22 cellular contexts compared by ENCODE assay signal in genomic region chr6:84515082-84515481, GRCh38.
"Had no signal": no experiment of that assay in that cellular context is flagged by ENCODE, and none has a peak within 500 bp of the region (broad histone marks: within the 10 kb centered on the region; RNA-seq: fewer than 3 reads in every experiment).

No MANE protein-coding gene starts in this region.

- DNase-seq: activated CD4-positive, alpha-beta T cell treated with anti-CD3 and anti-CD28 coated beads, Interleukin-2, amount 50 U/mL, for 48 hours; activated CD4-positive, CD25-positive, alpha-beta regulatory T cell treated with anti-CD3 and anti-CD28 coated beads, Interleukin-2, amount 50 U/mL, for 72 hours; activated gamma-delta T cell treated with Interleukin-2 at 50 U/mL for 16 hours; adrenal gland; body of pancreas; caudate nucleus; colonic mucosa; head of caudate nucleus; kidney glomerular epithelial cell; left ventricle myocardium inferior; mammary epithelial cell; small intestine; stimulated activated CD4-positive, alpha-beta T cell treated with anti-CD3 and anti-CD28 coated beads, Interleukin-4, amount 100 ng/mL, for 4 hours; stimulated activated naive B cell treated with anti-CD40 and anti-IgM and Interleukin-4, amounts not matched to agents 10 μg/mL and 1 μg/mL and 100 μg/mL, for 72 hours; SW 1271; T-helper 2 cell; thyroid gland had no signal

- ATAC-seq: activated naive CD4-positive, alpha-beta T cell treated with anti-CD3 and anti-CD28 coated beads, Interleukin-2, amount 50 U/mL, for 72 hours; body of pancreas; stimulated activated naive B cell treated with anti-CD40 and anti-IgM and Interleukin-4, amounts not matched to agents 10 μg/mL and 1 μg/mL and 100 μg/mL, for 72 hours had no signal

- H3K4me1 ChIP-seq: adrenal gland, body of pancreas, colonic mucosa, left ventricle myocardium inferior, neural progenitor cell, prostate gland, right atrium auricular region, thyroid gland had no signal

- H3K9me3 Mint-ChIP-seq: activated naive CD4-positive, alpha-beta T cell treated with anti-CD3 and anti-CD28 coated beads, Interleukin-2, amount 50 U/mL, for 72 hours; neural progenitor cell; stimulated activated naive B cell treated with anti-CD40 and anti-IgM and Interleukin-4, amounts not matched to agents 10 μg/mL and 1 μg/mL and 100 μg/mL, for 72 hours had no signal

- H3K9me3 ChIP-seq: adrenal gland, body of pancreas, colonic mucosa, prostate gland, right atrium auricular region, thyroid gland had no signal

- H3K27ac ChIP-seq: adrenal gland, body of pancreas, colonic mucosa, left ventricle myocardium inferior, neural progenitor cell, prostate gland, right atrium auricular region, thyroid gland, VCaP had no signal

- H3K4me3 Mint-ChIP-seq: neural progenitor cell; stimulated activated naive B cell treated with anti-CD40 and anti-IgM and Interleukin-4, amounts not matched to agents 10 μg/mL and 1 μg/mL and 100 μg/mL, for 72 hours had no signal

- H3K36me3 ChIP-seq: adrenal gland, colonic mucosa, left ventricle myocardium inferior, neural progenitor cell, prostate gland, right atrium auricular region, thyroid gland had no signal

- H3K4me3 ChIP-seq: adrenal gland, body of pancreas, colonic mucosa, left ventricle myocardium inferior, neural progenitor cell, prostate gland, right atrium auricular region, thyroid gland had no signal

- H3K27me3 Mint-ChIP-seq: stimulated activated naive B cell treated with anti-CD40 and anti-IgM and Interleukin-4, amounts not matched to agents 10 μg/mL and 1 μg/mL and 100 μg/mL, for 72 hours had no signal

- H3K27ac Mint-ChIP-seq: activated naive CD4-positive, alpha-beta T cell treated with anti-CD3 and anti-CD28 coated beads, Interleukin-2, amount 50 U/mL, for 72 hours; neural progenitor cell; stimulated activated naive B cell treated with anti-CD40 and anti-IgM and Interleukin-4, amounts not matched to agents 10 μg/mL and 1 μg/mL and 100 μg/mL, for 72 hours had no signal

- H3K4me1 Mint-ChIP-seq: neural progenitor cell; stimulated activated naive B cell treated with anti-CD40 and anti-IgM and Interleukin-4, amounts not matched to agents 10 μg/mL and 1 μg/mL and 100 μg/mL, for 72 hours had no signal

- H3K36me3 Mint-ChIP-seq: activated naive CD4-positive, alpha-beta T cell treated with anti-CD3 and anti-CD28 coated beads, Interleukin-2, amount 50 U/mL, for 72 hours; neural progenitor cell; stimulated activated naive B cell treated with anti-CD40 and anti-IgM and Interleukin-4, amounts not matched to agents 10 μg/mL and 1 μg/mL and 100 μg/mL, for 72 hours had no signal

- H3K27me3 ChIP-seq: adrenal gland, body of pancreas, colonic mucosa, neural progenitor cell, right atrium auricular region, thyroid gland had no signal
